8 cellular contexts compared by ENCODE assay signal in genomic region chr20:45419188-45420091, GRCh38. TPM values are rescaled to one million over a fixed set of nuclear protein-coding genes. Genes with fewer than 3 reads are reported as not detected.
A peak's percentile ranks its signal among the peaks of the same experiment; 100 is the strongest.
DNase-seq lines count a peak whose midpoint lies in the region; ATAC-seq and TF ChIP-seq lines count a peak whose summit lies in the region.

No MANE protein-coding gene starts in this region.

- H3K4me3 ChIP-seq in SK-N-SH (ENCODE audit: low read depth in 2 of 2, low read length in 1 of 2) (no peak overlapping the region), fibroblast of pulmonary artery (replicated peaks; ENCODE audit: low read depth, low read length) (no peak overlapping the region), prostate gland (no peak overlapping the region)

- no peaks in the 10 kb centered on the region for H3K9me3 ChIP-seq in SK-N-SH
- H3K9me3 ChIP-seq in prostate gland = no peaks in the 10 kb centered on the region

- TF ChIP-seq POLR2A in prostate gland (IDR thresholded peaks at IDR 0.05) = peak; percentile 44

- H3K4me2 ChIP-seq in SK-N-SH = peak overlapping the region; percentile 27; the same call in 1 of the 2 replicates

- peak overlapping the region; percentile 45 for H3K9ac ChIP-seq in SK-N-SH

- no peaks in the 10 kb centered on the region for H4K20me1 ChIP-seq in SK-N-SH (ENCODE audit: insufficient read depth)

- intact Hi-C loops in prostate gland (cut with DNase I) = no loop called here

- WGBS in SK-N-SH (ENCODE audit: low lambda C conversion rate) = 67% methylated on average over 14 of the region's 17 CpGs
- 57% methylated on average over 17 of the region's 17 CpGs for WGBS in prostate gland

- TF ChIP-seq RAD21 in SK-N-SH (IDR thresholded peaks at IDR 0.05; ENCODE audit: low read length) = no peak

- H3K27me3 ChIP-seq in SK-N-SH (ENCODE audit: insufficient read depth) (no peaks in the 10 kb centered on the region), prostate gland (replicated peaks; ENCODE audit: insufficient read depth) (no peaks in the 10 kb centered on the region)

- H3K79me2 ChIP-seq in SK-N-SH (ENCODE audit: insufficient read depth) = peaks cover 24% of the 10 kb centered on the region

- POLR2A ChIA-PET in SK-N-SH (lab: Yijun Ruan, JAX) = no interaction called here

- TF ChIP-seq CTCF in SK-N-SH (IDR thresholded peaks at IDR 0.05) (no peak), fibroblast of pulmonary artery (IDR thresholded peaks at IDR 0.05; ENCODE audit: low read length, missing control alignments) (no peak), prostate gland (IDR thresholded peaks at IDR 0.05) (no peak)

- H3K9me2 ChIP-seq in SK-N-SH = no peaks in the 10 kb centered on the region

- no peak overlapping the region for H2AFZ ChIP-seq in SK-N-SH (ENCODE audit: low read depth)

- ATAC-seq in GM19372 (IDR thresholded peaks at IDR 0.05; ENCODE audit: low read depth, unreplicated experiment) = peak; percentile 64
- ATAC-seq in HG03457 (IDR thresholded peaks at IDR 0.05; ENCODE audit: unreplicated experiment) = peak; percentile 58

- peak in 1 of 2 experiments; percentile 36; a peak in 1 of 4 replicates for TF ChIP-seq EP300 in SK-N-SH (IDR thresholded peaks at IDR 0.05; ENCODE audit: borderline replicate concordance in 1 of 2, low read depth in 1 of 2, low read length in 1 of 2)

- H3K27ac ChIP-seq in SK-N-SH (ENCODE audit: low read depth in 2 of 2, low read length in 1 of 2) = peak overlapping the region in 1 of 2 experiments; percentile 75; a peak in 2 of 4 replicates
- peak overlapping the region; percentile 39 to 48 for H3K27ac ChIP-seq in prostate gland

- DNase-seq in COLO668 (lab: John Stamatoyannopoulos, UW; ENCODE audit: unreplicated experiment) (peak; percentile 97), SK-N-SH (no peak), fibroblast of pulmonary artery (ENCODE audit: low read depth) (peak; percentile 99), prostate gland (ENCODE audit: low spot score) (peak; percentile 85), NCI-H446 treated with DMSO at 0.1 percent for 48 hours (lab: John Stamatoyannopoulos, UW) (no peak), activated gamma-delta T cell treated with Interleukin-2 at 50 U/mL for 16 hours (no peak)

- H3K4me1 ChIP-seq in SK-N-SH (ENCODE audit: control insufficient read depth in 1 of 2, insufficient read depth in 2 of 2, low read depth in 1 of 2, low read length in 1 of 2) = peaks cover 6 to 7% of the 10 kb centered on the region in 2 experiments
- H3K4me1 ChIP-seq in prostate gland (replicated peaks) = peaks cover 6% of the 10 kb centered on the region

- H3F3A ChIP-seq in SK-N-SH (replicated peaks; ENCODE audit: insufficient read depth) = peaks cover 3% of the 10 kb centered on the region

- CTCF ChIA-PET in SK-N-SH (lab: Yijun Ruan, JAX) = interaction anchor here (0.8 to 1.7 kb wide), 2 partner anchors 18 to 46 kb away, joined by 3 to 15 read pairs; no protein-coding TSS in a partner anchor

- H3K36me3 ChIP-seq in SK-N-SH (replicated peaks in 1 of 2; ENCODE audit: control insufficient read depth in 1 of 2, insufficient read depth in 2 of 2, low read length in 1 of 2) (peaks cover 25 to 55% of the 10 kb centered on the region in 2 experiments), prostate gland (peaks cover 7 to 15% of the 10 kb centered on the region in 2 donors)

TF ChIP-seq in SK-N-SH, 30 proteins besides CTCF, POLR2A, EP300 and RAD21:
- no peak for TF ChIP-seq SMC3 (IDR thresholded peaks at IDR 0.05; ENCODE audit: low read depth, low read length)
- TF ChIP-seq MEF2A (IDR thresholded peaks at IDR 0.05; ENCODE audit: borderline replicate concordance, low read depth) = no peak
- no peak for TF ChIP-seq CHD2 (IDR thresholded peaks at IDR 0.05; ENCODE audit: low read length, partially characterized antibody)
- no peak for TF ChIP-seq GABPA (IDR thresholded peaks at IDR 0.05; ENCODE audit: low read depth)
- peak; percentile 77 for TF ChIP-seq FOSL2 (IDR thresholded peaks at IDR 0.05; ENCODE audit: borderline replicate concordance, low read depth)
- TF ChIP-seq TCF12 (IDR thresholded peaks at IDR 0.05) = peak; percentile 71; the same call in 1 of the 2 replicates
- peak; percentile 85 for TF ChIP-seq NFIC (IDR thresholded peaks at IDR 0.05; ENCODE audit: borderline replicate concordance)
- no peak for TF ChIP-seq EZH2phosphoT487 (IDR thresholded peaks at IDR 0.05; ENCODE audit: borderline replicate concordance, low read depth)
- TF ChIP-seq PBX3 (IDR thresholded peaks at IDR 0.05) = peak; percentile 71
- TF ChIP-seq JUND (IDR thresholded peaks at IDR 0.05) = peak; percentile 58
- TF ChIP-seq ZBTB33 (IDR thresholded peaks at IDR 0.05; ENCODE audit: borderline replicate concordance, low read depth) = no peak
- TF ChIP-seq TEAD4 (IDR thresholded peaks at IDR 0.05; ENCODE audit: borderline replicate concordance, insufficient read depth) = peak; percentile 34; the same call in 1 of the 2 replicates
- peak; percentile 66; the same call in 1 of the 2 replicates for TF ChIP-seq MAX (IDR thresholded peaks at IDR 0.05; ENCODE audit: low read depth)

RNA-seq across cellular contexts. Expression of gene PIGT, which starts 3.5 kb away (rescaled TPM):
- 144 and 149 TPM in 2 replicates for polyA plus RNA-seq in SK-N-SH (2012; rRNA removed)
- polyA plus RNA-seq in SK-N-SH (2012; cell fraction: cytosol; rRNA removed) = 76.4 and 109 TPM in 2 replicates
- polyA plus RNA-seq in SK-N-SH (2012; cell fraction: nucleus; rRNA removed) = 87.9 and 103 TPM in 2 replicates
- total RNA-seq in prostate gland = 100 to 1,000 TPM in 1 of 2 donors, 10 to 100 TPM in 1; 91.8 to 136 TPM

RNA-seq across cellular contexts. Expression of gene DBNDD2, which starts 11.4 kb away (rescaled TPM):
- polyA plus RNA-seq in SK-N-SH (2012; rRNA removed) = 22.4 and 24.5 TPM in 2 replicates
- 19.1 and 21.5 TPM in 2 replicates for polyA plus RNA-seq in SK-N-SH (2012; cell fraction: cytosol; rRNA removed)
- 12.6 and 14.5 TPM in 2 replicates for polyA plus RNA-seq in SK-N-SH (2012; cell fraction: nucleus; rRNA removed)
- 10 to 100 TPM; 33.7 to 34.4 TPM for total RNA-seq in prostate gland

RNA-seq across cellular contexts. Expression of gene TP53TG5, which starts 41.3 kb away (rescaled TPM):
- polyA plus RNA-seq in SK-N-SH (2012; rRNA removed) = not detected in 2 replicates
- polyA plus RNA-seq in SK-N-SH (2012; cell fraction: cytosol; rRNA removed) = 0.01 TPM in 1 of 2 replicates, not detected in the other
- polyA plus RNA-seq in SK-N-SH (2012; cell fraction: nucleus; rRNA removed) = not detected in 2 replicates
- total RNA-seq in prostate gland = under 1 TPM in 1 of 2 donors, not detected in 1; 0.51 TPM

RNA-seq across cellular contexts. Expression of gene WFDC2, which starts 50.1 kb away (rescaled TPM):
- polyA plus RNA-seq in SK-N-SH (2012; rRNA removed) = 0.21 TPM in 1 of 2 replicates, not detected in the other
- 0.09 and 0.13 TPM in 2 replicates for polyA plus RNA-seq in SK-N-SH (2012; cell fraction: cytosol; rRNA removed)
- not detected in 2 replicates for polyA plus RNA-seq in SK-N-SH (2012; cell fraction: nucleus; rRNA removed)
- 100 to 1,000 TPM in 1 of 2 donors, 10 to 100 TPM in 1; 100.0 to 122 TPM for total RNA-seq in prostate gland

RNA-seq across cellular contexts. Expression of gene SYS1, which starts 56.5 kb away (rescaled TPM):
- polyA plus RNA-seq in SK-N-SH (2012; rRNA removed) = 26.5 and 26.9 TPM in 2 replicates
- polyA plus RNA-seq in SK-N-SH (2012; cell fraction: cytosol; rRNA removed) = 14.0 and 16.3 TPM in 2 replicates
- polyA plus RNA-seq in SK-N-SH (2012; cell fraction: nucleus; rRNA removed) = 12.4 and 20.0 TPM in 2 replicates
- 10 to 100 TPM; 29.3 to 57.4 TPM for total RNA-seq in prostate gland

Comparison
In these comparisons a context has a peak if more than half of its experiments do, and no peak if none do; other contexts are left out.
1. DNase-seq: peak in COLO668 (single experiment), fibroblast of pulmonary artery (single experiment) and prostate gland (single experiment); none in SK-N-SH (single experiment), NCI-H446 treated with DMSO at 0.1 percent for 48 hours (single experiment) and activated gamma-delta T cell treated with Interleukin-2 at 50 U/mL for 16 hours (single experiment).